ENCODE assay signal across 1 cellular context in genomic region chr4:125283702-125284279, GRCh38.
TF ChIP-seq lines count a peak whose summit lies in the region.

No MANE protein-coding gene starts in this region.

TF ChIP-seq in WTC11, 78 proteins besides CTCF, POLR2A, EP300 and RAD21 (continued from another document):
- TF ChIP-seq STAT6 (CRISPR knock-in tag; conservative IDR thresholded peaks at IDR 0.05; ENCODE audit: low read depth), result no peak
- no peak for TF ChIP-seq ZNF512 (CRISPR knock-in tag; IDR thresholded peaks at IDR 0.05; ENCODE audit: borderline replicate concordance)
- TF ChIP-seq GRHL2 (CRISPR knock-in tag; IDR thresholded peaks at IDR 0.05; ENCODE audit: insufficient replicate concordance, severe bottlenecking), result no peak
- TF ChIP-seq ZNF281 (CRISPR knock-in tag; IDR thresholded peaks at IDR 0.05), result no peak
- TF ChIP-seq ERG (CRISPR knock-in tag; IDR thresholded peaks at IDR 0.05), result no peak
- TF ChIP-seq ZNF232 (CRISPR knock-in tag; IDR thresholded peaks at IDR 0.05), result no peak
